ENCODE assay signal across 8 cellular contexts in genomic region chr3:169769287-169770181, GRCh38. TPM values are rescaled to one million over a fixed set of nuclear protein-coding genes. Genes with fewer than 3 reads are reported as not detected.
DNase-seq lines count a peak whose midpoint lies in the region; FAIRE-seq and TF ChIP-seq lines count a peak whose summit lies in the region.

ACTRT3 (minus strand) TSS chr3:169769561; CDS start chr3:169769520, 41 bp downstream.

- H3K27ac ChIP-seq in VCaP (peak within 1 kb of the TSS; percentile 60), small intestine (ENCODE audit: low read depth in 1 of 2, low read length in 1 of 2) (peak within 1 kb of the TSS; percentile 75 to 92)

- no peak for TF ChIP-seq CTCF in NB4 (IDR thresholded peaks at IDR 0.05; ENCODE audit: low read depth, low read length)
- peak; percentile 14; the same call in 1 of the 2 replicates for TF ChIP-seq CTCF in VCaP (conservative IDR thresholded peaks at IDR 0.05)
- TF ChIP-seq CTCF in bronchial epithelial cell (IDR thresholded peaks at IDR 0.05; ENCODE audit: insufficient read depth, low read length, severe bottlenecking) = peak; percentile 17

- H3K4me1 ChIP-seq in small intestine (ENCODE audit: control insufficient read depth in 2 of 2, insufficient read depth in 1 of 2, low read depth in 1 of 2, low read length in 1 of 2) = no peaks in the 10 kb centered on the region

- H3K27me3 ChIP-seq in bronchial epithelial cell (ENCODE audit: control insufficient read depth, insufficient read depth, low read length) = no peaks in the 10 kb centered on the region
- H3K27me3 ChIP-seq in small intestine (ENCODE audit: control insufficient read depth in 2 of 2, insufficient read depth in 2 of 2, low read length in 2 of 2) = no peaks in the 10 kb centered on the region

- H3K36me3 ChIP-seq in bronchial epithelial cell (ENCODE audit: control insufficient read depth, insufficient read depth, low read length) (peaks cover 2% of the 10 kb centered on the region), small intestine (ENCODE audit: control insufficient read depth in 2 of 2, insufficient read depth in 2 of 2, low read length in 2 of 2) (peaks cover 0 to 2% of the 10 kb centered on the region in 2 donors)

- no peaks in the 10 kb centered on the region for H3K9me3 ChIP-seq in small intestine (ENCODE audit: control insufficient read depth, low read depth)

- no peak for TF ChIP-seq POLR2A in NB4 (IDR thresholded peaks at IDR 0.05; ENCODE audit: extremely low read depth, insufficient read length)

- peak; percentile 68 for DNase-seq in EH (ENCODE audit: low read depth)
- peak; percentile 52 for DNase-seq in GOT3 (lab: John Stamatoyannopoulos, UW)
- DNase-seq in NB4 (ENCODE audit: low read depth) = peak; percentile 11
- peak; percentile 61 for DNase-seq in bronchial epithelial cell (ENCODE audit: low read depth)
- peak; percentile 64 for DNase-seq in inferior parietal cortex (ENCODE audit: extremely low spot score)
- DNase-seq in small intestine = peak; percentile 75
- no peak for DNase-seq in DMS79 (lab: John Stamatoyannopoulos, UW)

- no peak within 1 kb of the TSS for H3K4me3 ChIP-seq in NB4 (ENCODE audit: low read depth, low read length)
- peak within 1 kb of the TSS; percentile 75 for H3K4me3 ChIP-seq in bronchial epithelial cell (ENCODE audit: low read depth, low read length)
- H3K4me3 ChIP-seq in small intestine (ENCODE audit: low read depth in 1 of 2, low read length in 2 of 2) = peak within 1 kb of the TSS; percentile 16 to 61

- FAIRE-seq in bronchial epithelial cell (lab: Jason Lieb, UNC) (no peak), small intestine (lab: Jason Lieb, UNC) (no peak)

- 0 to 2% (median 2%) methylated on average over 43 to 51 of the region's 51 CpGs for WGBS in small intestine, 3 donors

RNA-seq across cellular contexts. Expression of gene ACTRT3, which starts in this region (rescaled TPM):
- total RNA-seq in bronchial epithelial cell = 0.64 and 1.1 TPM in 2 replicates
- polyA plus RNA-seq in small intestine = 1 to 10 TPM; 1.3 to 2.0 (median 1.4) TPM
